ENCODE assay signal across 14 cellular contexts in genomic region chr11:48141475-48142100, GRCh38.
DNase-seq lines count a peak whose midpoint lies in the region; ATAC-seq and TF ChIP-seq lines count a peak whose summit lies in the region.
"Had no signal": no experiment of that assay in that cellular context is flagged by ENCODE, and none has a peak within 500 bp of the region (broad histone marks: within the 10 kb centered on the region; RNA-seq: fewer than 3 reads in every experiment).

No MANE protein-coding gene starts in this region.

- H2AFZ ChIP-seq in hepatocyte = no peak overlapping the region

- no peaks in the 10 kb centered on the region for H4K20me1 ChIP-seq in hepatocyte (ENCODE audit: insufficient read depth, poor library complexity, severe bottlenecking)

- no peaks in the 10 kb centered on the region for H3K9me2 ChIP-seq in hepatocyte (replicated peaks; ENCODE audit: insufficient read depth)

- no peak overlapping the region for H3K27ac ChIP-seq in hepatocyte
- H3K27ac ChIP-seq: SJCRH30 had no signal

- no peaks in the 10 kb centered on the region for H3K36me3 ChIP-seq in hepatocyte (replicated peaks; ENCODE audit: insufficient read depth, low read depth)
- H3K36me3 ChIP-seq: SJCRH30 had no signal

- H3K4me2 ChIP-seq in hepatocyte = no peak overlapping the region

- no peak for TF ChIP-seq CTCF in fibroblast of villous mesenchyme (IDR thresholded peaks at IDR 0.05; ENCODE audit: insufficient read depth, low read depth, low read length)
- no peak for TF ChIP-seq CTCF in hepatocyte (IDR thresholded peaks at IDR 0.05; ENCODE audit: poor library complexity)

- H3K9me3 Mint-ChIP-seq in activated T-cell treated with anti-CD3 and anti-CD28 coated beads, Interleukin-2, amount 50 U/mL, for 72 hours = no peaks in the 10 kb centered on the region
- H3K9me3 Mint-ChIP-seq in stimulated activated memory B cell treated with anti-CD40 and anti-IgM and Interleukin-4, amounts not matched to agents 10 μg/mL and 1 μg/mL and 100 μg/mL, for 72 hours = no peaks in the 10 kb centered on the region
- H3K9me3 Mint-ChIP-seq: activated B cell treated with CpG ODN at 0.5 μM for 24 hours had no signal

- H3K27me3 Mint-ChIP-seq in activated T-cell treated with anti-CD3 and anti-CD28 coated beads, Interleukin-2, amount 50 U/mL, for 72 hours (ENCODE audit: low read depth) = no peaks in the 10 kb centered on the region
- H3K27me3 Mint-ChIP-seq in T-helper 17 cell = no peaks in the 10 kb centered on the region
- no peaks in the 10 kb centered on the region for H3K27me3 Mint-ChIP-seq in stimulated activated memory B cell treated with anti-CD40 and anti-IgM and Interleukin-4, amounts not matched to agents 10 μg/mL and 1 μg/mL and 100 μg/mL, for 72 hours
- H3K27me3 Mint-ChIP-seq: activated B cell treated with CpG ODN at 0.5 μM for 24 hours had no signal

- H3K9me3 ChIP-seq in T-helper 17 cell (ENCODE audit: control insufficient read depth, low read length, poor library complexity, severe bottlenecking) (no peaks in the 10 kb centered on the region), hepatocyte (ENCODE audit: low read depth) (no peaks in the 10 kb centered on the region)
- H3K9me3 ChIP-seq: SJCRH30 had no signal

- H3K27ac Mint-ChIP-seq in activated T-cell treated with anti-CD3 and anti-CD28 coated beads, Interleukin-2, amount 50 U/mL, for 72 hours = peak overlapping the region; percentile 35
- peak overlapping the region; percentile 88 for H3K27ac Mint-ChIP-seq in T-helper 17 cell
- peak overlapping the region; percentile 24 for H3K27ac Mint-ChIP-seq in stimulated activated memory B cell treated with anti-CD40 and anti-IgM and Interleukin-4, amounts not matched to agents 10 μg/mL and 1 μg/mL and 100 μg/mL, for 72 hours
- H3K27ac Mint-ChIP-seq: activated B cell treated with CpG ODN at 0.5 μM for 24 hours had no signal

- 94% methylated on average over 3 of the region's 3 CpGs for WGBS in hepatocyte (ENCODE audit: low lambda C conversion rate, missing lambda C conversion rate)

- H3K4me1 Mint-ChIP-seq in activated T-cell treated with anti-CD3 and anti-CD28 coated beads, Interleukin-2, amount 50 U/mL, for 72 hours (ENCODE audit: low read depth) = no peaks in the 10 kb centered on the region
- H3K4me1 Mint-ChIP-seq in T-helper 17 cell = peaks cover 17% of the 10 kb centered on the region
- peaks cover 6% of the 10 kb centered on the region for H3K4me1 Mint-ChIP-seq in stimulated activated memory B cell treated with anti-CD40 and anti-IgM and Interleukin-4, amounts not matched to agents 10 μg/mL and 1 μg/mL and 100 μg/mL, for 72 hours
- H3K4me1 Mint-ChIP-seq: activated B cell treated with CpG ODN at 0.5 μM for 24 hours had no signal

- no peaks in the 10 kb centered on the region for H3K79me2 ChIP-seq in hepatocyte

- ATAC-seq in activated T-cell treated with anti-CD3 and anti-CD28 coated beads, Interleukin-2, amount 50 U/mL, for 72 hours (replicated peaks in 1 of 2) = no peak
- peak; percentile 68 for ATAC-seq in T-helper 17 cell
- no peak for ATAC-seq in stimulated activated memory B cell treated with anti-CD40 and anti-IgM and Interleukin-4, amounts not matched to agents 10 μg/mL and 1 μg/mL and 100 μg/mL, for 72 hours

- no peaks in the 10 kb centered on the region for H3K4me1 ChIP-seq in hepatocyte (ENCODE audit: insufficient read depth)
- H3K4me1 ChIP-seq: SJCRH30 had no signal

- H3K27me3 ChIP-seq in hepatocyte = no peaks in the 10 kb centered on the region
- H3K27me3 ChIP-seq: SJCRH30 had no signal

- H3K4me3 Mint-ChIP-seq in activated T-cell treated with anti-CD3 and anti-CD28 coated beads, Interleukin-2, amount 50 U/mL, for 72 hours = no peak overlapping the region
- no peak overlapping the region for H3K4me3 Mint-ChIP-seq in T-helper 17 cell
- H3K4me3 Mint-ChIP-seq in stimulated activated memory B cell treated with anti-CD40 and anti-IgM and Interleukin-4, amounts not matched to agents 10 μg/mL and 1 μg/mL and 100 μg/mL, for 72 hours = no peak overlapping the region
- H3K4me3 Mint-ChIP-seq: activated B cell treated with CpG ODN at 0.5 μM for 24 hours had no signal

- H3K4me3 ChIP-seq in fibroblast of villous mesenchyme (ENCODE audit: low read depth, low read length) = no peak overlapping the region
- no peak overlapping the region for H3K4me3 ChIP-seq in hepatocyte
- H3K4me3 ChIP-seq: SJCRH30 had no signal

- peaks cover 15 to 23% of the 10 kb centered on the region in 2 donors for H3K36me3 Mint-ChIP-seq in activated T-cell treated with anti-CD3 and anti-CD28 coated beads, Interleukin-2, amount 50 U/mL, for 72 hours (ENCODE audit: insufficient read depth in 2 of 2)
- peaks cover 7% of the 10 kb centered on the region for H3K36me3 Mint-ChIP-seq in T-helper 17 cell (ENCODE audit: low read depth)
- peaks cover 70% of the 10 kb centered on the region for H3K36me3 Mint-ChIP-seq in stimulated activated memory B cell treated with anti-CD40 and anti-IgM and Interleukin-4, amounts not matched to agents 10 μg/mL and 1 μg/mL and 100 μg/mL, for 72 hours

- DNase-seq in activated T-cell treated with anti-CD3 and anti-CD28 coated beads, Interleukin-2, amount 50 U/mL, for 72 hours = no peak
- no peak for DNase-seq in activated T-cell treated with anti-CD3 and anti-CD28 coated beads, Interleukin-2, amount 50 U/mL, for 1 hour
- DNase-seq in T-helper 17 cell (no peak), fibroblast of villous mesenchyme (ENCODE audit: low read depth) (peak; percentile 17), hepatocyte (ENCODE audit: low spot score) (no peak)
- no peak for DNase-seq in activated CD8-positive, alpha-beta memory T cell treated with anti-CD3 and anti-CD28 coated beads, Interleukin-2, amount 50 U/mL, for 4 hours
- no peak for DNase-seq in activated CD4-positive, alpha-beta T cell treated with anti-CD3 and anti-CD28 coated beads, Interleukin-2, amount 50 U/mL, for 48 hours
- DNase-seq: activated B cell treated with CpG ODN at 0.5 μM for 24 hours, caudate nucleus, GDM1, NCI-H1092, NCI-H526, SJCRH30 had no signal

Comparison
In these comparisons a context has a peak if more than half of its experiments do, and no peak if none do; other contexts are left out.
1. H3K27ac Mint-ChIP-seq: peak in every context shown above with its lines; median percentile 88 in T-helper 17 cell; 35 in activated T-cell treated with anti-CD3 and anti-CD28 coated beads, Interleukin-2, amount 50 U/mL, for 72 hours; 24 in stimulated activated memory B cell treated with anti-CD40 and anti-IgM and Interleukin-4, amounts not matched to agents 10 μg/mL and 1 μg/mL and 100 μg/mL, for 72 hours.